16 cellular contexts compared by ENCODE assay signal in genomic region chr19:43812689-43813088, GRCh38. TPM values are rescaled to one million over a fixed set of nuclear protein-coding genes. Genes with fewer than 3 reads are reported as not detected.
"Had no signal": no experiment of that assay in that cellular context is flagged by ENCODE, and none has a peak within 500 bp of the region (broad histone marks: within the 10 kb centered on the region; RNA-seq: fewer than 3 reads in every experiment).

No MANE protein-coding gene starts in this region.

- H3K9me3 ChIP-seq: esophagus squamous epithelium, heart right ventricle, left ventricle myocardium inferior, tibial artery had no signal

- H3K36me3 Mint-ChIP-seq: activated naive CD8-positive, alpha-beta T cell treated with anti-CD3 and anti-CD28 coated beads for 36 hours had no signal

- H3K36me3 ChIP-seq: cardiac muscle cell, esophagus squamous epithelium, heart right ventricle, left ventricle myocardium inferior, tibial artery had no signal

- H3K4me1 ChIP-seq: esophagus squamous epithelium, heart right ventricle, left ventricle myocardium inferior, tibial artery had no signal

- H3K27ac Mint-ChIP-seq: activated CD4-positive, alpha-beta T cell treated with anti-CD3 and anti-CD28 coated beads, Interleukin-2, amount 10 ng/mL, durations not matched to agents 24 days and 14 days; activated naive CD8-positive, alpha-beta T cell treated with anti-CD3 and anti-CD28 coated beads for 36 hours; effector memory CD8-positive, alpha-beta T cell; T-helper 2 cell treated with Interferon-gamma antibody and Interleukin-4, amounts not matched to agents 5 μg/mL and 100 μg/mL, for 36 hours had no signal

- H3K4me3 Mint-ChIP-seq: activated CD4-positive, alpha-beta T cell treated with anti-CD3 and anti-CD28 coated beads, Interleukin-2, amount 10 ng/mL, durations not matched to agents 24 days and 14 days; activated naive CD8-positive, alpha-beta T cell treated with anti-CD3 and anti-CD28 coated beads for 36 hours; effector memory CD8-positive, alpha-beta T cell; T-helper 2 cell treated with Interferon-gamma antibody and Interleukin-4, amounts not matched to agents 5 μg/mL and 100 μg/mL, for 36 hours had no signal

- H3K27ac ChIP-seq: cardiac muscle cell, esophagus squamous epithelium, heart right ventricle, left ventricle myocardium inferior, tibial artery had no signal

- ATAC-seq: effector memory CD8-positive, alpha-beta T cell; heart right ventricle had no signal

- H3K4me1 Mint-ChIP-seq: activated CD4-positive, alpha-beta T cell treated with anti-CD3 and anti-CD28 coated beads, Interleukin-2, amount 10 ng/mL, durations not matched to agents 24 days and 14 days; activated naive CD8-positive, alpha-beta T cell treated with anti-CD3 and anti-CD28 coated beads for 36 hours had no signal

- H3K9me3 Mint-ChIP-seq: effector memory CD8-positive, alpha-beta T cell; T-helper 2 cell treated with Interferon-gamma antibody and Interleukin-4, amounts not matched to agents 5 μg/mL and 100 μg/mL, for 36 hours had no signal

- DNase-seq: activated CD4-positive, alpha-beta T cell treated with anti-CD3 and anti-CD28 coated beads, Interleukin-2, amount 10 ng/mL, durations not matched to agents 24 days and 14 days; activated gamma-delta T cell treated with Interleukin-2 at 50 U/mL for 16 hours; activated naive CD8-positive, alpha-beta T cell treated with anti-CD3 and anti-CD28 coated beads for 36 hours; amniotic stem cell; effector memory CD8-positive, alpha-beta T cell; esophagus squamous epithelium; heart right ventricle; left ventricle myocardium inferior; occipital lobe; posterior cingulate gyrus; stimulated activated CD8-positive, alpha-beta memory T cell treated with anti-CD3 and anti-CD28 coated beads, Interleukin-4, amount 100 ng/mL, for 48 hours; stimulated activated naive CD4-positive, alpha-beta T cell treated with Interleukin-2 at 50 U/mL for 16 hours; tibial artery had no signal

- H3K4me3 ChIP-seq: cardiac muscle cell, esophagus squamous epithelium, heart right ventricle, left ventricle myocardium inferior, tibial artery had no signal

- H3K27me3 ChIP-seq: cardiac muscle cell had no signal

RNA-seq across cellular contexts. Expression of gene LYPD5, which starts 10.4 kb away (rescaled TPM):
- total RNA-seq: cardiac muscle cell had no signal
- polyA plus RNA-seq: neural cell had no signal

RNA-seq across cellular contexts. Expression of gene KCNN4, which starts 31.9 kb away (rescaled TPM):
- polyA plus RNA-seq: cardiac muscle cell, neural cell had no signal
